ENCODE assay signal across 8 cellular contexts in genomic region chr2:20649586-20650375, GRCh38. TPM values are rescaled to one million over a fixed set of nuclear protein-coding genes. Genes with fewer than 3 reads are reported as not detected.
DNase-seq lines count a peak whose midpoint lies in the region; ATAC-seq and TF ChIP-seq lines count a peak whose summit lies in the region.

No MANE protein-coding gene starts in this region.

- peak overlapping the region; percentile 94 for H3K9ac ChIP-seq in adipocyte (ENCODE audit: low read length)

- H3K9me3 ChIP-seq in adipocyte (ENCODE audit: control insufficient read depth, low read length) (no peaks in the 10 kb centered on the region), stomach (no peaks in the 10 kb centered on the region)

- peaks cover 14% of the 10 kb centered on the region for H3K4me1 ChIP-seq in adipocyte (ENCODE audit: control insufficient read depth, insufficient read depth, low read length)
- H3K4me1 ChIP-seq in stomach: peaks cover 19 to 47% (median 39%) of the 10 kb centered on the region in 4 donors

- H3K36me3 ChIP-seq in adipocyte (ENCODE audit: control insufficient read depth, insufficient read depth, low read length, severe bottlenecking) (peaks cover 8% of the 10 kb centered on the region), stomach (peaks cover 7 to 25% (median 19%) of the 10 kb centered on the region in 4 donors)

- no peaks in the 10 kb centered on the region for H3K27me3 ChIP-seq in HL-60 (ENCODE audit: insufficient read depth, poor library complexity, severe bottlenecking)
- no peaks in the 10 kb centered on the region for H3K27me3 ChIP-seq in adipocyte (replicated peaks; ENCODE audit: control insufficient read depth, insufficient read depth, low read length)
- no peaks in the 10 kb centered on the region for H3K27me3 ChIP-seq in stomach

- DNase-seq in HL-60 (ENCODE audit: low read depth in 1 of 2, low spot score in 1 of 2): no peak
- DNase-seq in adipocyte (ENCODE audit: low read depth): no peak
- peak; percentile 20 for DNase-seq in inferior parietal cortex (ENCODE audit: extremely low spot score)
- no peak for DNase-seq in stomach
- DNase-seq in NCI-H774 (lab: John Stamatoyannopoulos, UW): no peak

- TF ChIP-seq CTCF in HL-60 (IDR thresholded peaks at IDR 0.05; ENCODE audit: insufficient read depth, low read length) (no peak), stomach (IDR thresholded peaks at IDR 0.05) (no peak)

- intact Hi-C loops in stomach (cut with DNase I; ENCODE audit: low total_unique reads): loop anchor here (10.0 kb wide), 1 partner anchor 205 kb away; the partner anchor contains the start of gene RHOB

- H3K4me3 ChIP-seq in HL-60 (replicated peaks; ENCODE audit: insufficient read depth, low read length) (peak overlapping the region; percentile 93), adipocyte (ENCODE audit: low read length) (peak overlapping the region; percentile 93), stomach (peak overlapping the region; percentile 62 to 91 (median 86))

- no peak for ATAC-seq in GM21737 (IDR thresholded peaks at IDR 0.05; ENCODE audit: unreplicated experiment)
- ATAC-seq in GM21526 (IDR thresholded peaks at IDR 0.05; ENCODE audit: low FRiP score, unreplicated experiment): no peak
- ATAC-seq in HG03280 (IDR thresholded peaks at IDR 0.05; ENCODE audit: unreplicated experiment): no peak

- WGBS in stomach, 5 donors: 62 to 69% (median 66%) methylated on average over 13 to 17 of the region's 17 CpGs

- no peak for TF ChIP-seq POLR2A in stomach (IDR thresholded peaks at IDR 0.05)

- TF ChIP-seq EP300 in stomach (IDR thresholded peaks at IDR 0.05): no peak

- H3K27ac ChIP-seq in HL-60 (replicated peaks) (no peak overlapping the region), stomach (peak overlapping the region in 4 of 5 donors; percentile 93 to 98 (median 95))

RNA-seq across cellular contexts. Expression of gene HS1BP3, which starts 1.1 kb away (rescaled TPM):
- 100 to 1,000 TPM in 1 of 5 donors, 10 to 100 TPM in 4; 13.8 to 105 (median 22.5) TPM for total RNA-seq in stomach
- polyA plus RNA-seq in stomach: 10 to 100 TPM; 20.6 to 25.2 (median 24.1) TPM

RNA-seq across cellular contexts. Expression of gene GDF7, which starts 17.2 kb away (rescaled TPM):
- 1 to 10 TPM in 1 of 5 donors, under 1 TPM in 2, not detected in 2; 0.37 to 1.3 (median 0.45) TPM for total RNA-seq in stomach
- under 1 TPM in 2 of 3 donors, not detected in 1; 0.10 to 0.12 TPM for polyA plus RNA-seq in stomach
